Comparison of ENCODE assay signal across 31 cellular contexts in genomic region chr2:237260032-237260431, GRCh38.
"Had no signal": no experiment of that assay in that cellular context is flagged by ENCODE, and none has a peak within 500 bp of the region (broad histone marks: within the 10 kb centered on the region; RNA-seq: fewer than 3 reads in every experiment).

No MANE protein-coding gene starts in this region.

- H3K9me3 Mint-ChIP-seq: activated CD4-positive, alpha-beta memory T cell treated with anti-CD3 and anti-CD28 coated beads, Interleukin-2, amount 10 ng/mL, durations not matched to agents 7 days and 5 days; activated CD4-positive, alpha-beta T cell treated with anti-CD3 and anti-CD28 coated beads, Interleukin-2, amount 10 ng/mL, durations not matched to agents 7 days and 5 days; activated naive CD4-positive, alpha-beta T cell treated with anti-CD3 and anti-CD28 coated beads, Interleukin-2, amount 10 ng/mL, durations not matched to agents 7 days and 5 days; activated T-cell treated with anti-CD3 and anti-CD28 coated beads, Interleukin-2, amount 50 U/mL, for 24 hours; natural killer cell treated with Interleukin-12 subunit alpha and Interleukin-12 subunit beta and Interleukin-15 and Interleukin-18, amount 100 ng/mL, for 72 hours; stimulated activated naive CD8-positive, alpha-beta T cell treated with anti-CD3 and anti-CD28 coated beads, Interleukin-15, amount 100 ng/mL, for 72 hours; WTC11 had no signal

- H3K27ac ChIP-seq: body of pancreas, gastrocnemius medialis, lower lobe of right lung, neutrophil, right lobe of liver, upper lobe of left lung had no signal

- H3K27ac Mint-ChIP-seq: activated CD4-positive, alpha-beta memory T cell treated with anti-CD3 and anti-CD28 coated beads, Interleukin-2, amount 10 ng/mL, durations not matched to agents 7 days and 5 days; activated CD4-positive, alpha-beta T cell treated with anti-CD3 and anti-CD28 coated beads, Interleukin-2, amount 10 ng/mL, durations not matched to agents 7 days and 5 days; activated naive CD4-positive, alpha-beta T cell treated with anti-CD3 and anti-CD28 coated beads, Interleukin-2, amount 10 ng/mL, durations not matched to agents 7 days and 5 days; activated T-cell treated with anti-CD3 and anti-CD28 coated beads, Interleukin-2, amount 50 U/mL, for 24 hours; natural killer cell treated with Interleukin-12 subunit alpha and Interleukin-12 subunit beta and Interleukin-15 and Interleukin-18, amount 100 ng/mL, for 72 hours; progenitor cell of endocrine pancreas; stimulated activated memory B cell treated with anti-CD40 and anti-IgM and Interleukin-4, amounts not matched to agents 10 μg/mL and 1 μg/mL and 100 μg/mL, for 72 hours; stimulated activated naive CD8-positive, alpha-beta T cell treated with anti-CD3 and anti-CD28 coated beads, Interleukin-15, amount 100 ng/mL, for 72 hours; WTC11 had no signal

- H3K4me1 ChIP-seq: body of pancreas, gastrocnemius medialis, right lobe of liver had no signal

- DNase-seq: activated CD4-positive, alpha-beta memory T cell treated with anti-CD3 and anti-CD28 coated beads, Interleukin-2, amount 10 ng/mL, durations not matched to agents 7 days and 5 days; activated CD4-positive, alpha-beta T cell treated with anti-CD3 and anti-CD28 coated beads for 1 hour; activated CD4-positive, alpha-beta T cell treated with anti-CD3 and anti-CD28 coated beads, Interleukin-2, amount 10 ng/mL, durations not matched to agents 7 days and 5 days; activated CD8-positive, alpha-beta memory T cell treated with anti-CD3 and anti-CD28 coated beads, Interleukin-2, amount 50 U/mL, for 48 hours; activated gamma-delta T cell; activated naive CD4-positive, alpha-beta T cell treated with anti-CD3 and anti-CD28 coated beads, Interleukin-2, amount 10 ng/mL, durations not matched to agents 7 days and 5 days; activated T-cell treated with anti-CD3 and anti-CD28 coated beads, Interleukin-2, amount 50 U/mL, for 24 hours; anterior cingulate cortex; body of pancreas; gastrocnemius medialis; glutamatergic neuron; left lung; lower lobe of right lung; mesendoderm; mucosa of descending colon; ovary; right lobe of liver; stimulated activated CD4-positive, alpha-beta T cell treated with anti-CD3 and anti-CD28 coated beads, Interleukin-1b, Interleukin-23, amount 100 ng/mL, for 48 hours; stimulated activated CD4-positive, alpha-beta T cell treated with anti-CD3 and anti-CD28 coated beads, Interleukin-4, amount 100 ng/mL, for 4 hours; stimulated activated CD8-positive, alpha-beta memory T cell treated with anti-CD3 and anti-CD28 coated beads, Interleukin-4, amount 100 ng/mL, for 48 hours; stimulated activated naive CD8-positive, alpha-beta T cell treated with anti-CD3 and anti-CD28 coated beads, Interleukin-15, amount 100 ng/mL, for 72 hours; substantia nigra; SW 1271; T-helper 2 cell; upper lobe of left lung had no signal

- H3K36me3 ChIP-seq: gastrocnemius medialis, left lung, lower lobe of right lung, neutrophil, ovary, right lobe of liver, upper lobe of left lung had no signal

- H3K36me3 Mint-ChIP-seq: activated naive CD4-positive, alpha-beta T cell treated with anti-CD3 and anti-CD28 coated beads, Interleukin-2, amount 10 ng/mL, durations not matched to agents 7 days and 5 days; natural killer cell treated with Interleukin-12 subunit alpha and Interleukin-12 subunit beta and Interleukin-15 and Interleukin-18, amount 100 ng/mL, for 72 hours; stimulated activated memory B cell treated with anti-CD40 and anti-IgM and Interleukin-4, amounts not matched to agents 10 μg/mL and 1 μg/mL and 100 μg/mL, for 72 hours; WTC11 had no signal

- H3K4me1 Mint-ChIP-seq: activated CD4-positive, alpha-beta memory T cell treated with anti-CD3 and anti-CD28 coated beads, Interleukin-2, amount 10 ng/mL, durations not matched to agents 7 days and 5 days; stimulated activated memory B cell treated with anti-CD40 and anti-IgM and Interleukin-4, amounts not matched to agents 10 μg/mL and 1 μg/mL and 100 μg/mL, for 72 hours had no signal

- H3K27me3 Mint-ChIP-seq: stimulated activated naive CD8-positive, alpha-beta T cell treated with anti-CD3 and anti-CD28 coated beads, Interleukin-15, amount 100 ng/mL, for 72 hours had no signal

- H3K27me3 ChIP-seq: body of pancreas, gastrocnemius medialis, left lung, neutrophil, ovary, right lobe of liver, upper lobe of left lung had no signal

- H3K4me3 Mint-ChIP-seq: activated CD4-positive, alpha-beta memory T cell treated with anti-CD3 and anti-CD28 coated beads, Interleukin-2, amount 10 ng/mL, durations not matched to agents 7 days and 5 days; activated CD4-positive, alpha-beta T cell treated with anti-CD3 and anti-CD28 coated beads, Interleukin-2, amount 10 ng/mL, durations not matched to agents 7 days and 5 days; activated naive CD4-positive, alpha-beta T cell treated with anti-CD3 and anti-CD28 coated beads, Interleukin-2, amount 10 ng/mL, durations not matched to agents 7 days and 5 days; activated T-cell treated with anti-CD3 and anti-CD28 coated beads, Interleukin-2, amount 50 U/mL, for 24 hours; natural killer cell treated with Interleukin-12 subunit alpha and Interleukin-12 subunit beta and Interleukin-15 and Interleukin-18, amount 100 ng/mL, for 72 hours; stimulated activated memory B cell treated with anti-CD40 and anti-IgM and Interleukin-4, amounts not matched to agents 10 μg/mL and 1 μg/mL and 100 μg/mL, for 72 hours; stimulated activated naive CD8-positive, alpha-beta T cell treated with anti-CD3 and anti-CD28 coated beads, Interleukin-15, amount 100 ng/mL, for 72 hours; WTC11 had no signal

- H3K4me3 ChIP-seq: body of pancreas, gastrocnemius medialis, left lung, lower lobe of right lung, mucosa of descending colon, ovary, right lobe of liver, skin epidermis, upper lobe of left lung had no signal
